In the genomic region with DNA sequence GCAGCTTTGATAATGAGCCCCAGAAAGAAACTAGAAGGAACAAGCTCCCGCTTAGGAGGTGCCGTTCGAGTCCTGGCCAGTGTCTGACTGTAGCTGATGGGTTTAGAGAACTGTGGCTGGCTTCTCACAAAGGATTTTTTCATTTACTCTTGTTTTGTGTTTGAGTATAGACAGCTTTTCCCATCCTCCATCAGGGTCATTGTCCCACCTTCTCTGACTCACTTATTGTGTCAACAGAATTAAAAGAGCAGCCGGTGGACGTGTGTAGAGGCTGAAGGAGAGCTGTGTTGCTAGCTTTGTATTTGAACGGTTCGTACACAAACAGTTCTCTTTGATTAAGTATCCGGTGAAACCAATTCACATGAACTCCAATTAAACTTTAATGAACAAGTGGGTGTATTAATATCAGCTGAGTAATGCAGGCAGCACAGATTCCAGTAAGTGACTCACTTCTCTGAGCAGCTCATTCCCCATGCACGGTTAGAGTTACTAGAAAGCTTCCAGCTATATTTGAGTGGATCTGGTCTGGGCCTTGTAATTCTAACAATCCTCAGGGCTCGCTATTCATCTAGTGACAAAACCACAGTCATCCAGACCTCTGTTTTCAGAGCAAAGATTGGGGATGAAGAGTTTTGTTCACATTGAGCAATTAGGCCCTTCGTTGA, we compare ENCODE assay signal across 8 cellular contexts.
DNase-seq lines count a peak whose midpoint lies in the region; ATAC-seq lines count a peak whose summit lies in the region.

No MANE protein-coding gene starts in this region.

- peak overlapping the region; percentile 62 to 66 for H3K9ac ChIP-seq in stomach smooth muscle (ENCODE audit: low read length in 2 of 2)

- H2AFZ ChIP-seq in ACC112 (ENCODE audit: low read length, unreplicated experiment) = no peak overlapping the region

- H3K27ac ChIP-seq in ACC112 (ENCODE audit: low read depth, low read length) (peak overlapping the region; percentile 91), stomach smooth muscle (ENCODE audit: low read length) (peak overlapping the region; percentile 85)

- ATAC-seq in GM21723 (IDR thresholded peaks at IDR 0.05; ENCODE audit: unreplicated experiment) = no peak
- no peak for ATAC-seq in HG03097 (IDR thresholded peaks at IDR 0.05; ENCODE audit: low FRiP score, unreplicated experiment)
- no peak for ATAC-seq in GM18858 (IDR thresholded peaks at IDR 0.05; ENCODE audit: unreplicated experiment)

- no peaks in the 10 kb centered on the region for H3K27me3 Mint-ChIP-seq in activated T-helper 1 cell treated with anti-CD3 and anti-CD28 coated beads, Interleukin-12 subunit alpha, Interleukin-12 subunit beta, Interleukin-2, Interleukin-4 antibody, amounts not matched to agents 30 ng/mL and 10 ng/mL and 1 ng/mL, durations not matched to agents 14 hours and 24 hours and 36 hours (ENCODE audit: insufficient read depth)

- H3K4me3 Mint-ChIP-seq in activated T-helper 1 cell treated with anti-CD3 and anti-CD28 coated beads, Interleukin-12 subunit alpha, Interleukin-12 subunit beta, Interleukin-2, Interleukin-4 antibody, amounts not matched to agents 30 ng/mL and 10 ng/mL and 1 ng/mL, durations not matched to agents 14 hours and 24 hours and 36 hours = no peak overlapping the region

- H3K79me2 ChIP-seq in ACC112 (ENCODE audit: control insufficient read depth, insufficient read depth, low read length, unreplicated experiment) = peaks cover 47% of the 10 kb centered on the region

- H3K27me3 ChIP-seq in ACC112 (ENCODE audit: insufficient read depth, low read length) (no peaks in the 10 kb centered on the region), stomach smooth muscle (ENCODE audit: control insufficient read depth in 1 of 2, insufficient read depth in 2 of 2, low read length in 2 of 2) (no peaks in the 10 kb centered on the region)

- H3K36me3 Mint-ChIP-seq in activated T-helper 1 cell treated with anti-CD3 and anti-CD28 coated beads, Interleukin-12 subunit alpha, Interleukin-12 subunit beta, Interleukin-2, Interleukin-4 antibody, amounts not matched to agents 30 ng/mL and 10 ng/mL and 1 ng/mL, durations not matched to agents 14 hours and 24 hours and 36 hours (ENCODE audit: low read depth) = peaks cover 31% of the 10 kb centered on the region

- H3K9me3 Mint-ChIP-seq in activated T-helper 1 cell treated with anti-CD3 and anti-CD28 coated beads, Interleukin-12 subunit alpha, Interleukin-12 subunit beta, Interleukin-2, Interleukin-4 antibody, amounts not matched to agents 30 ng/mL and 10 ng/mL and 1 ng/mL, durations not matched to agents 14 hours and 24 hours and 36 hours = peaks cover 5% of the 10 kb centered on the region

- H3K4me3 ChIP-seq in ACC112 (ENCODE audit: low read depth, low read length) (peak overlapping the region; percentile 38), stomach smooth muscle (ENCODE audit: low read length in 2 of 2) (peak overlapping the region in 1 of 2 donors; percentile 40)

- peak overlapping the region; percentile 33 for H3K27ac Mint-ChIP-seq in activated T-helper 1 cell treated with anti-CD3 and anti-CD28 coated beads, Interleukin-12 subunit alpha, Interleukin-12 subunit beta, Interleukin-2, Interleukin-4 antibody, amounts not matched to agents 30 ng/mL and 10 ng/mL and 1 ng/mL, durations not matched to agents 14 hours and 24 hours and 36 hours

- intact Hi-C loops in activated T-helper 1 cell treated with anti-CD3 and anti-CD28 coated beads, Interleukin-12 subunit alpha, Interleukin-12 subunit beta, Interleukin-2, Interleukin-4 antibody, amounts not matched to agents 30 ng/mL and 10 ng/mL and 1 ng/mL, durations not matched to agents 14 hours and 24 hours and 36 hours (cut with micrococcal nuclease) = loop anchor here (5.0 kb wide), 1 partner anchor 1413 kb away; no protein-coding TSS in a partner anchor

- peaks cover 86% of the 10 kb centered on the region for H3K4me1 Mint-ChIP-seq in activated T-helper 1 cell treated with anti-CD3 and anti-CD28 coated beads, Interleukin-12 subunit alpha, Interleukin-12 subunit beta, Interleukin-2, Interleukin-4 antibody, amounts not matched to agents 30 ng/mL and 10 ng/mL and 1 ng/mL, durations not matched to agents 14 hours and 24 hours and 36 hours (ENCODE audit: low read depth)

- H3K9me3 ChIP-seq in stomach smooth muscle (ENCODE audit: control insufficient read depth in 2 of 2, low read length in 2 of 2) = no peaks in the 10 kb centered on the region

- DNase-seq in HT-29 (ENCODE audit: low spot score) (peak; percentile 95), iris pigment epithelial cell (ENCODE audit: low read depth) (peak; percentile 97)
- DNase-seq in activated T-helper 1 cell treated with anti-CD3 and anti-CD28 coated beads, Interleukin-12 subunit alpha, Interleukin-12 subunit beta, Interleukin-2, Interleukin-4 antibody, amounts not matched to agents 30 ng/mL and 10 ng/mL and 1 ng/mL, durations not matched to agents 14 hours and 24 hours and 36 hours (ENCODE audit: low spot score) = no peak

- H3K4me1 ChIP-seq in ACC112 (ENCODE audit: control insufficient read depth, insufficient read depth, low read length, unreplicated experiment) (peaks cover 78% of the 10 kb centered on the region), stomach smooth muscle (ENCODE audit: control insufficient read depth, insufficient read depth, low read length) (peaks cover 56% of the 10 kb centered on the region)

- H3K36me3 ChIP-seq in ACC112 (ENCODE audit: insufficient read depth, low read length) = peaks cover 6% of the 10 kb centered on the region; the same call in 1 of the 2 replicates
- H3K36me3 ChIP-seq in stomach smooth muscle (ENCODE audit: control insufficient read depth in 2 of 2, insufficient read depth in 2 of 2, low read length in 2 of 2) = peaks cover 3 to 9% of the 10 kb centered on the region in 2 donors
